10 cellular contexts compared by ENCODE assay signal in genomic region chr7:98013386-98013785, GRCh38. TPM values are rescaled to one million over a fixed set of nuclear protein-coding genes. Genes with fewer than 3 reads are reported as not detected.
DNase-seq lines count a peak whose midpoint lies in the region; ATAC-seq and TF ChIP-seq lines count a peak whose summit lies in the region.
"Not testable (repeated sequence)": the region's sequence is repeated elsewhere in the genome, so short reads cannot be mapped to it uniquely, and the experiment has no call there.
"Had no signal": no experiment of that assay in that cellular context is flagged by ENCODE, and none has a peak within 500 bp of the region (broad histone marks: within the 10 kb centered on the region; RNA-seq: fewer than 3 reads in every experiment).

No MANE protein-coding gene starts in this region.

- intact Hi-C loops in left ventricle myocardium inferior (cut with micrococcal nuclease), result not testable (repeated sequence)

- not testable (repeated sequence) for H3K4me1 ChIP-seq in adipocyte (ENCODE audit: control insufficient read depth, insufficient read depth, low read length); left ventricle myocardium inferior

- H3K9ac ChIP-seq in adipocyte (ENCODE audit: low read length), result not testable (repeated sequence)

- H3K36me3 ChIP-seq in adipocyte (ENCODE audit: control insufficient read depth, insufficient read depth, low read length, severe bottlenecking); left ventricle myocardium inferior: not testable (repeated sequence)

- H3K9me3 ChIP-seq in adipocyte (ENCODE audit: control insufficient read depth, low read length); left ventricle myocardium inferior (replicated peaks): not testable (repeated sequence)

- H3K27me3 ChIP-seq in adipocyte (replicated peaks; ENCODE audit: control insufficient read depth, insufficient read depth, low read length), result not testable (repeated sequence)
- peaks cover 20% of the 10 kb centered on the region for H3K27me3 ChIP-seq in left ventricle myocardium inferior (ENCODE audit: low read depth)

- peak; percentile 39 for TF ChIP-seq CTCF in left ventricle myocardium inferior (IDR thresholded peaks at IDR 0.05; ENCODE audit: borderline replicate concordance)

- H3K27ac ChIP-seq in left ventricle myocardium inferior (replicated peaks), result not testable (repeated sequence)

- DNase-seq in Ammon's horn (ENCODE audit: low spot score) (peak; percentile 65), NCI-H146 treated with DMSO at 0.1 percent for 48 hours (lab: John Stamatoyannopoulos, UW; ENCODE audit: unreplicated experiment) (peak; percentile 74), RKO (ENCODE audit: low spot score) (peak; percentile 80), adipocyte (ENCODE audit: low read depth) (peak; percentile 36), pulmonary artery endothelial cell (ENCODE audit: low read depth, low spot score) (peak; percentile 11)
- not testable (repeated sequence) for DNase-seq in left ventricle myocardium inferior

- not testable (repeated sequence) for H3K4me3 ChIP-seq in adipocyte (ENCODE audit: low read length); left ventricle myocardium inferior

- ATAC-seq in GM18502 (IDR thresholded peaks at IDR 0.05; ENCODE audit: poor library complexity, unreplicated experiment), result peak; percentile 66
- ATAC-seq in HG03066 (IDR thresholded peaks at IDR 0.05; ENCODE audit: low read depth, unreplicated experiment), result peak; percentile 66

RNA-seq across cellular contexts. Expression of gene OCM2, which starts 23.4 kb away (rescaled TPM):
- total RNA-seq in left ventricle myocardium inferior, result not detected
- not detected in 2 replicates for total RNA-seq in pulmonary artery endothelial cell
- total RNA-seq: activated CD8-positive, alpha-beta memory T cell treated with anti-CD3 and anti-CD28 coated beads for 36 hours; spleen had no signal
